Comparison of ENCODE assay signal across 13 cellular contexts in genomic region chr3:99013794-99014315, GRCh38.
A peak's percentile ranks its signal among the peaks of the same experiment; 100 is the strongest.
DNase-seq lines count a peak whose midpoint lies in the region; ATAC-seq and TF ChIP-seq lines count a peak whose summit lies in the region.
"Had no signal": no experiment of that assay in that cellular context is flagged by ENCODE, and none has a peak within 500 bp of the region (broad histone marks: within the 10 kb centered on the region; RNA-seq: fewer than 3 reads in every experiment).

No MANE protein-coding gene starts in this region.

- H3K79me2 ChIP-seq in SK-N-SH (ENCODE audit: insufficient read depth) = no peaks in the 10 kb centered on the region

- H3K9ac ChIP-seq in SK-N-SH = no peak overlapping the region
- H3K9ac ChIP-seq: BLaER1 had no signal

- no peak for TF ChIP-seq RAD21 in SK-N-SH (IDR thresholded peaks at IDR 0.05; ENCODE audit: low read length)

- TF ChIP-seq CTCF in SK-N-SH (IDR thresholded peaks at IDR 0.05) (no peak), fibroblast of villous mesenchyme (IDR thresholded peaks at IDR 0.05; ENCODE audit: insufficient read depth, low read depth, low read length) (no peak), GM13976 (IDR thresholded peaks at IDR 0.05; ENCODE audit: borderline replicate concordance, control extremely low read depth, extremely low read depth, insufficient read depth, missing control alignments) (no peak)

- ATAC-seq in SK-N-SH treated with all-trans-retinoic acid at 6 μM for 48 hours (no peak), aorta (ENCODE audit: low FRiP score) (no peak)
- ATAC-seq: GM12878, GM23338 had no signal

- no peak overlapping the region for H2AFZ ChIP-seq in SK-N-SH (ENCODE audit: low read depth)
- H2AFZ ChIP-seq: GM23338 had no signal

- no peak for DNase-seq in SK-N-SH
- DNase-seq in amniotic epithelial cell (ENCODE audit: low read depth) = peak; percentile 49
- peak; percentile 35 for DNase-seq in fibroblast of villous mesenchyme (ENCODE audit: low read depth)
- no peak for DNase-seq in GM13976 (ENCODE audit: low spot score)
- no peak for DNase-seq in aorta
- no peak for DNase-seq in NCI-H82 treated with DMSO at 0.1 percent for 48 hours (lab: John Stamatoyannopoulos, UW; ENCODE audit: unreplicated experiment)
- DNase-seq: 8988T, AML-193, H7 had no signal

- H3K4me2 ChIP-seq in SK-N-SH = no peak overlapping the region
- H3K4me2 ChIP-seq: BLaER1, GM23338 had no signal

- in situ Hi-C loops in GM13976 (cut with MboI; ENCODE audit: low sequenced_read_pairs, unreplicated experiment) = no loop called here

- no peaks in the 10 kb centered on the region; the same call in 1 of the 2 replicates for H3K9me2 ChIP-seq in SK-N-SH

- peaks cover 0 to 5% of the 10 kb centered on the region in 2 experiments; a peak in 2 of 4 replicates for H3K4me1 ChIP-seq in SK-N-SH (ENCODE audit: control insufficient read depth in 1 of 2, insufficient read depth in 2 of 2, low read depth in 1 of 2, low read length in 1 of 2)
- peaks cover 0 to 4% of the 10 kb centered on the region in 2 donors for H3K4me1 ChIP-seq in aorta (ENCODE audit: control insufficient read depth in 1 of 2, insufficient read depth in 2 of 2, low read length in 2 of 2)

- H3K9me3 ChIP-seq in SK-N-SH (no peaks in the 10 kb centered on the region), aorta (ENCODE audit: control insufficient read depth, low read length) (no peaks in the 10 kb centered on the region)
- H3K9me3 ChIP-seq: BLaER1 had no signal

- intact Hi-C loops in aorta (cut with DNase I) = loop anchor here in 1 of 2 donors (5.0 kb wide), 1 partner anchor 743 kb away; no protein-coding TSS in a partner anchor

- 22% methylated on average over 3 of the region's 3 CpGs for WGBS in SK-N-SH (ENCODE audit: low lambda C conversion rate)
- 32 to 37% methylated on average over 3 of the region's 3 CpGs for WGBS in aorta, 2 donors

- no peaks in the 10 kb centered on the region for H4K20me1 ChIP-seq in SK-N-SH (ENCODE audit: insufficient read depth)
- H4K20me1 ChIP-seq: BLaER1 had no signal

- H3K27ac ChIP-seq in SK-N-SH (ENCODE audit: low read depth in 2 of 2, low read length in 1 of 2) = no peak overlapping the region
- H3K27ac ChIP-seq in aorta (ENCODE audit: low read depth in 1 of 2, low read length in 2 of 2) = no peak overlapping the region
- H3K27ac ChIP-seq: BLaER1 had no signal

- CTCF ChIA-PET in SK-N-SH (lab: Yijun Ruan, JAX) = interaction anchor here (1.3 to 2.7 kb wide), 3 partner anchors 9 to 159 kb away, joined by 3 to 14 read pairs (median 10); no protein-coding TSS in a partner anchor

- TF ChIP-seq EP300 in SK-N-SH (IDR thresholded peaks at IDR 0.05; ENCODE audit: borderline replicate concordance in 1 of 2, low read depth in 1 of 2, low read length in 1 of 2) = no peak

- H3K4me3 ChIP-seq in SK-N-SH (ENCODE audit: low read depth in 2 of 2, low read length in 1 of 2) (no peak overlapping the region), fibroblast of villous mesenchyme (ENCODE audit: low read depth, low read length) (no peak overlapping the region), aorta (ENCODE audit: low read length in 2 of 2) (no peak overlapping the region)
- H3K4me3 ChIP-seq: BLaER1, GM12878, GM23338 had no signal

- POLR2A ChIA-PET in SK-N-SH (lab: Yijun Ruan, JAX) = no interaction called here

- H3K36me3 ChIP-seq in SK-N-SH (replicated peaks in 1 of 2; ENCODE audit: control insufficient read depth in 1 of 2, insufficient read depth in 2 of 2, low read length in 1 of 2) = peaks cover 0 to 1% of the 10 kb centered on the region in 2 experiments
- H3K36me3 ChIP-seq in aorta (ENCODE audit: control insufficient read depth in 1 of 2, insufficient read depth in 2 of 2, low read length in 1 of 2) = no peaks in the 10 kb centered on the region
- H3K36me3 ChIP-seq: BLaER1 had no signal

- H3K27me3 ChIP-seq in SK-N-SH (ENCODE audit: insufficient read depth) = no peaks in the 10 kb centered on the region
- H3K27me3 ChIP-seq in aorta (ENCODE audit: control insufficient read depth in 1 of 2, insufficient read depth in 2 of 2, low read length in 1 of 2) = no peaks in the 10 kb centered on the region
- H3K27me3 ChIP-seq: BLaER1 had no signal

- peaks cover 11% of the 10 kb centered on the region for H3F3A ChIP-seq in SK-N-SH (replicated peaks; ENCODE audit: insufficient read depth)

TF ChIP-seq in SK-N-SH treated with all-trans-retinoic acid at 6 μM for 48 hours, 23 proteins besides CTCF, POLR2A, EP300 and RAD21:
- TF ChIP-seq ISL1 (CRISPR knock-in tag; IDR thresholded peaks at IDR 0.05) (peak; percentile 60), TOX (CRISPR knock-in tag; IDR thresholded peaks at IDR 0.05; ENCODE audit: borderline replicate concordance) (no peak)

TF ChIP-seq in SK-N-SH, 30 proteins besides CTCF, POLR2A, EP300 and RAD21:
- no peak for TF ChIP-seq ELF1 (IDR thresholded peaks at IDR 0.05)
- TF ChIP-seq GABPA (IDR thresholded peaks at IDR 0.05; ENCODE audit: low read depth) = no peak
- TF ChIP-seq EZH2phosphoT487 (IDR thresholded peaks at IDR 0.05; ENCODE audit: borderline replicate concordance, low read depth) = no peak
- TF ChIP-seq TEAD4 (IDR thresholded peaks at IDR 0.05; ENCODE audit: borderline replicate concordance, insufficient read depth) = no peak
- TF ChIP-seq FOXJ3 (CRISPR knock-in tag; IDR thresholded peaks at IDR 0.05) = no peak
- TF ChIP-seq JUND (IDR thresholded peaks at IDR 0.05) = no peak
- TF ChIP-seq IRF3 (IDR thresholded peaks at IDR 0.05; ENCODE audit: low read depth, low read length) = no peak
- no peak for TF ChIP-seq MEF2A (IDR thresholded peaks at IDR 0.05; ENCODE audit: borderline replicate concordance, low read depth)
- no peak for TF ChIP-seq YY1 (IDR thresholded peaks at IDR 0.05; ENCODE audit: low read depth)
- TF ChIP-seq RXRA (IDR thresholded peaks at IDR 0.05; ENCODE audit: borderline replicate concordance, low read depth) = no peak
- no peak for TF ChIP-seq RCOR1 (IDR thresholded peaks at IDR 0.05; ENCODE audit: low read length)
- no peak for TF ChIP-seq NRF1 (IDR thresholded peaks at IDR 0.05; ENCODE audit: low read depth, low read length)
- TF ChIP-seq ZBTB33 (IDR thresholded peaks at IDR 0.05; ENCODE audit: borderline replicate concordance, low read depth) = no peak

Comparison
In these comparisons a context has a peak if more than half of its experiments do, and no peak if none do; other contexts are left out.
1. DNase-seq: peak in amniotic epithelial cell (single experiment) and fibroblast of villous mesenchyme (single experiment); none in SK-N-SH (single experiment), GM13976 (single experiment), aorta (0 of 2) and NCI-H82 treated with DMSO at 0.1 percent for 48 hours (single experiment).